10 cellular contexts compared by ENCODE assay signal in genomic region chr3:58021072-58021959, GRCh38. TPM values are rescaled to one million over a fixed set of nuclear protein-coding genes. Genes with fewer than 3 reads are reported as not detected.
DNase-seq lines count a peak whose midpoint lies in the region; ATAC-seq and TF ChIP-seq lines count a peak whose summit lies in the region.
"Had no signal": no experiment of that assay in that cellular context is flagged by ENCODE, and none has a peak within 500 bp of the region (broad histone marks: within the 10 kb centered on the region; RNA-seq: fewer than 3 reads in every experiment).

No MANE protein-coding gene starts in this region.

- no peaks in the 10 kb centered on the region for H3K27me3 Mint-ChIP-seq in endothelial cell (ENCODE audit: unreplicated experiment)

- no peaks in the 10 kb centered on the region for H3K36me3 Mint-ChIP-seq in endothelial cell (ENCODE audit: low read depth, unreplicated experiment)

- H3K4me1 ChIP-seq in muscle layer of duodenum (ENCODE audit: control insufficient read depth in 1 of 2, insufficient read depth in 2 of 2, low read length in 2 of 2) (peaks cover 30 to 47% of the 10 kb centered on the region in 2 donors), psoas muscle (no peaks in the 10 kb centered on the region)

- no peaks in the 10 kb centered on the region for H3K9me3 ChIP-seq in muscle layer of duodenum (ENCODE audit: control insufficient read depth in 1 of 2, low read length in 2 of 2)
- no peaks in the 10 kb centered on the region for H3K9me3 ChIP-seq in psoas muscle

- ATAC-seq in psoas muscle: no peak

- H3K9me3 Mint-ChIP-seq in endothelial cell (ENCODE audit: unreplicated experiment): no peaks in the 10 kb centered on the region

- H3K27ac Mint-ChIP-seq in endothelial cell (ENCODE audit: unreplicated experiment): peak overlapping the region; percentile 89

- no peaks in the 10 kb centered on the region for H3K27me3 ChIP-seq in muscle layer of duodenum (ENCODE audit: low read depth, low read length)
- H3K27me3 ChIP-seq in psoas muscle (ENCODE audit: insufficient read depth in 3 of 3, low read length in 2 of 3): no peaks in the 10 kb centered on the region

- H3K27ac ChIP-seq in muscle layer of duodenum (ENCODE audit: low read length): peak overlapping the region; percentile 11
- no peak overlapping the region for H3K27ac ChIP-seq in psoas muscle

- TF ChIP-seq CTCF in endothelial cell (IDR thresholded peaks at IDR 0.05; ENCODE audit: unreplicated experiment) (no peak), psoas muscle (IDR thresholded peaks at IDR 0.05) (no peak)

- intact Hi-C loops in psoas muscle (cut with DNase I): no loop called here

- WGBS in psoas muscle, 3 donors: 82 to 92% (median 90%) methylated on average over 8 of the region's 8 CpGs

- DNase-seq in DMS153 (lab: John Stamatoyannopoulos, UW): peak; percentile 85
- peak; percentile 39 for DNase-seq in NCI-H2171 (lab: John Stamatoyannopoulos, UW)
- no peak for DNase-seq in endothelial cell (ENCODE audit: low spot score)
- DNase-seq in psoas muscle: no peak
- no peak for DNase-seq in cortex of kidney (lab: John Stamatoyannopoulos, UW)
- DNase-seq in OCI-M1 (lab: John Stamatoyannopoulos, UW): no peak
- no peak for DNase-seq in HUDEP-2 (lab: John Stamatoyannopoulos, UW; ENCODE audit: unreplicated experiment in 76 of 76)
- DNase-seq: MM.1S, T-helper 9 cell had no signal

- H3K4me1 Mint-ChIP-seq in endothelial cell (ENCODE audit: unreplicated experiment): peaks cover 32% of the 10 kb centered on the region

- no peak overlapping the region for H3K4me3 Mint-ChIP-seq in endothelial cell (ENCODE audit: unreplicated experiment)

- H3K4me3 ChIP-seq in muscle layer of duodenum (ENCODE audit: low read depth in 1 of 2, low read length in 2 of 2) (no peak overlapping the region), psoas muscle (no peak overlapping the region)

- H3K36me3 ChIP-seq in muscle layer of duodenum (ENCODE audit: control insufficient read depth in 1 of 2, insufficient read depth in 2 of 2, low read length in 2 of 2) (no peaks in the 10 kb centered on the region), psoas muscle (ENCODE audit: insufficient read depth in 1 of 2, low read depth in 1 of 2) (no peaks in the 10 kb centered on the region)

RNA-seq across cellular contexts. Expression of gene FLNB, which starts 13.1 kb away (rescaled TPM):
- 216 TPM for total RNA-seq in endothelial cell (ENCODE audit: unreplicated experiment)
- total RNA-seq in psoas muscle: 10 to 100 TPM; 11.6 to 17.9 (median 15.4) TPM
- 10 to 100 TPM in 2 of 3 donors, 1 to 10 TPM in 1; 6.4 to 14.7 (median 11.0) TPM for polyA plus RNA-seq in psoas muscle

Comparison
In these comparisons a context has a peak if more than half of its experiments do, and no peak if none do; other contexts are left out.
1. DNase-seq: peak in DMS153 (single experiment) and NCI-H2171 (single experiment); none in endothelial cell (single experiment), psoas muscle (0 of 2), cortex of kidney (single experiment), OCI-M1 (single experiment) and HUDEP-2 (0 of 76).
2. RNA of gene FLNB, which starts 13.1 kb away (total RNA-seq): 216 TPM in endothelial cell (single experiment); 11.6 to 17.9 TPM in psoas muscle; every median in the first group is over 10 times any median in the second.